19 cellular contexts compared by ENCODE assay signal in the genomic region with DNA sequence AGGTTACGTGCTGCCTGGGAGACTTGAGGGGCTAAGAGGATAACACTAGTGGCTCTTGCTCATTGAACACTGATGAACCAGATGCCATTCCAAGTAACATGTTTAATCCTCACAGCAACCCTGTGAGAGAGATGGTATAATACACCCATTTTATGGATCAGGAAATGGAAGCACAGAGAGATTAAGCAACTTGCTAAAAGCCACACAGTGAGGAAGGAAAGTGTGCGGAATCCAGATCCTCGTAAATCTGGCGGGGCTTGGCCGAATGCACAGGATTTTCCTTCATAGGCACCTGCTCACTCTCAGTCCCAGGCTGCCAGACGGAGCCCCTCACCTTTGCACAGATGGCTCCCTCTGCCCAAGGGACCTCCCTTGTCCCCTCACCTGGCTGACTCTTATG. TPM values are rescaled to one million over a fixed set of nuclear protein-coding genes. Genes with fewer than 3 reads are reported as not detected.
A peak's percentile ranks its signal among the peaks of the same experiment; 100 is the strongest.
DNase-seq lines count a peak whose midpoint lies in the region; ATAC-seq, FAIRE-seq and TF ChIP-seq lines count a peak whose summit lies in the region.
"Had no signal": no experiment of that assay in that cellular context is flagged by ENCODE, and none has a peak within 500 bp of the region (broad histone marks: within the 10 kb centered on the region; RNA-seq: fewer than 3 reads in every experiment).

No MANE protein-coding gene starts in this region.

- H3K4me2 ChIP-seq in K562 (ENCODE audit: insufficient read depth, low read length) = no peak overlapping the region

- H4K20me1 ChIP-seq in K562 (replicated peaks; ENCODE audit: control insufficient read depth, insufficient read depth, low read length) = no peaks in the 10 kb centered on the region
- H4K20me1 ChIP-seq: BLaER1 treated with 17β-estradiol and CSF1 and Interleukin-3, amounts not matched to agents 10 nM and 100 nM had no signal

- DNase-seq in Right ventricle myocardium inferior (ENCODE audit: missing footprints) (peak; percentile 22), left ventricle myocardium inferior (no peak), NCI-H2171 (lab: John Stamatoyannopoulos, UW) (peak; percentile 50), K562 (ENCODE audit: extremely low read depth in 1 of 4, low spot score in 3 of 4) (no peak), NK-92 (lab: John Stamatoyannopoulos, UW; ENCODE audit: unreplicated experiment) (no peak), breast epithelium (ENCODE audit: low spot score in 2 of 2) (no peak), posterior vena cava (ENCODE audit: low spot score) (no peak)
- DNase-seq: 8988T; CD8-positive, alpha-beta T cell; DMS 273 treated with DMSO at 0.1 percent for 48 hours; DMS53; DND-41; EL; H9 had no signal

- no peak overlapping the region for H3K27ac ChIP-seq in left ventricle myocardium inferior (replicated peaks)
- no peak overlapping the region for H3K27ac ChIP-seq in K562 (ENCODE audit: extremely low read depth, low read depth, low read length)
- no peak overlapping the region for H3K27ac ChIP-seq in breast epithelium
- H3K27ac ChIP-seq: BLaER1 treated with 17β-estradiol and CSF1 and Interleukin-3, amounts not matched to agents 10 nM and 100 nM had no signal

- no TSS peak for BruUV-seq in K562 (replicated peaks; lab: Mats Ljungman, UMichigan)

- H3K9ac ChIP-seq in K562 (ENCODE audit: insufficient read depth in 1 of 2, low read depth in 2 of 2, low read length in 2 of 2) = peak overlapping the region in 1 of 2 experiments; percentile 65; a peak in 1 of 4 replicates
- H3K9ac ChIP-seq: BLaER1 treated with 17β-estradiol and CSF1 and Interleukin-3, amounts not matched to agents 10 nM and 100 nM had no signal

- no peaks in the 10 kb centered on the region for H3K9me3 ChIP-seq in left ventricle myocardium inferior (replicated peaks)
- no peaks in the 10 kb centered on the region for H3K9me3 ChIP-seq in K562 (replicated peaks; ENCODE audit: control insufficient read depth, insufficient read depth, low read depth, low read length)
- H3K9me3 ChIP-seq in breast epithelium = no peaks in the 10 kb centered on the region
- H3K9me3 ChIP-seq: BLaER1 treated with 17β-estradiol and CSF1 and Interleukin-3, amounts not matched to agents 10 nM and 100 nM had no signal

- TF ChIP-seq CTCF in left ventricle myocardium inferior (IDR thresholded peaks at IDR 0.05; ENCODE audit: borderline replicate concordance) (no peak), K562 (IDR thresholded peaks at IDR 0.05 in 2 of 3, conservative IDR thresholded peaks at IDR 0.05 in 1 of 3; ENCODE audit: insufficient read depth in 2 of 3, low read depth in 1 of 3, low read length in 3 of 3) (no peak), breast epithelium (IDR thresholded peaks at IDR 0.05) (no peak)

- intact Hi-C loops in Right ventricle myocardium inferior (cut with DNase I) (no loop called here), left ventricle myocardium inferior (cut with micrococcal nuclease) (no loop called here), K562 (cut with micrococcal nuclease) (no loop called here), breast epithelium (cut with DNase I; ENCODE audit: low total_unique reads) (no loop called here), posterior vena cava (cut with DNase I) (no loop called here)

- TF ChIP-seq RAD21 in K562 (CRISPR knock-in tag; conservative IDR thresholded peaks at IDR 0.05 in 1 of 2, IDR thresholded peaks at IDR 0.05 in 1 of 2) = no peak

- H2AFZ ChIP-seq in K562 (ENCODE audit: low read depth, low read length) = no peak overlapping the region

- H3K36me3 ChIP-seq in left ventricle myocardium inferior (no peaks in the 10 kb centered on the region), K562 (ENCODE audit: control insufficient read depth, insufficient read depth, low read length) (no peaks in the 10 kb centered on the region), breast epithelium (no peaks in the 10 kb centered on the region)
- H3K36me3 ChIP-seq: BLaER1 treated with 17β-estradiol and CSF1 and Interleukin-3, amounts not matched to agents 10 nM and 100 nM had no signal

- no peak overlapping the region for H3K4me3 ChIP-seq in left ventricle myocardium inferior
- H3K4me3 ChIP-seq in K562 = no peak overlapping the region
- no peak overlapping the region for H3K4me3 ChIP-seq in breast epithelium
- H3K4me3 ChIP-seq: BLaER1 treated with 17β-estradiol and CSF1 and Interleukin-3, amounts not matched to agents 10 nM and 100 nM; GM12878 had no signal

- in situ Hi-C loops in K562 (cut with MboI) = no loop called here

- H3K9me1 ChIP-seq in K562 (ENCODE audit: control insufficient read depth, insufficient read depth, low read length) = no peaks in the 10 kb centered on the region

- TF ChIP-seq POLR2A in K562 (conservative IDR thresholded peaks at IDR 0.05) (no peak), breast epithelium (IDR thresholded peaks at IDR 0.05) (no peak)

- ATAC-seq in Right ventricle myocardium inferior = no peak
- no peak for ATAC-seq in K562
- ATAC-seq: CD8-positive, alpha-beta T cell; GM12878 had no signal

- no peak for FAIRE-seq in K562 (lab: Jason Lieb, UNC)
- FAIRE-seq: GM12878, GM19239, H1 had no signal

- H3K27me3 ChIP-seq in left ventricle myocardium inferior (ENCODE audit: low read depth) (peaks cover 21% of the 10 kb centered on the region), K562 (ENCODE audit: control insufficient read depth in 2 of 2, insufficient read depth in 2 of 2, low read length in 2 of 2) (no peaks in the 10 kb centered on the region), breast epithelium (no peaks in the 10 kb centered on the region)
- H3K27me3 ChIP-seq: BLaER1 treated with 17β-estradiol and CSF1 and Interleukin-3, amounts not matched to agents 10 nM and 100 nM had no signal

- CTCF ChIA-PET in K562 (lab: Yijun Ruan, JAX; ENCODE audit: low intra/inter-chr PET ratio) = no interaction called here

- 92% methylated on average over 6 of the region's 6 CpGs for WGBS in K562 (ENCODE audit: insufficient coverage, low coverage, missing lambda C conversion rate)

- H3K79me2 ChIP-seq in K562 (ENCODE audit: control insufficient read depth, insufficient read depth, low read length) = no peaks in the 10 kb centered on the region

- H3K4me1 ChIP-seq in left ventricle myocardium inferior (peaks cover 15% of the 10 kb centered on the region), K562 (replicated peaks in 1 of 2; ENCODE audit: control insufficient read depth in 2 of 2, insufficient read depth in 2 of 2, low read length in 2 of 2) (peaks cover 40% of the 10 kb centered on the region in 2 experiments), breast epithelium (no peaks in the 10 kb centered on the region)

- POLR2A ChIA-PET in K562 (lab: Yijun Ruan, JAX) = interaction anchor here (1.3 to 1.7 kb wide), 3 partner anchors 11 to 19 kb away, joined by 3 to 8 read pairs (median 4); partner anchors contain the start of gene CCDC85B

- TF ChIP-seq EP300 in K562 (IDR thresholded peaks at IDR 0.05; ENCODE audit: low read length) = no peak

RNA-seq across cellular contexts. Expression of gene FOSL1, which starts 7.7 kb away (rescaled TPM):
- 0.27 TPM for total RNA-seq in Right ventricle myocardium inferior
- 0.47 TPM for total RNA-seq in left ventricle myocardium inferior
- total RNA-seq in K562 (2011; cell fraction: chromatin; rRNA removed; ENCODE audit: low replicate concordance) = 27.7 and 48.1 TPM in 2 replicates
- total RNA-seq in K562 (2011; cell fraction: nucleolus; rRNA removed) = 22.8 and 24.7 TPM in 2 replicates
- 23.9 and 41.4 TPM in 2 replicates for total RNA-seq in K562 (2011; cell fraction: nucleoplasm; rRNA removed)
- total RNA-seq in K562 (2014; rRNA removed) = 18.6 and 21.3 TPM in 2 replicates
- 4.6 and 6.2 TPM in 2 replicates for total RNA-seq in K562 (2014; rRNA removed; fragmentation: Illumina TruSeq; extraction: Trizol)
- 10.0 and 12.4 TPM in 2 replicates for total RNA-seq in K562 (2015; rRNA removed; fragmentation: Illumina TruSeq; extraction: Trizol)
- total RNA-seq in K562 (2021) = 26.1 and 28.7 TPM in 2 replicates
- 5.3 and 9.0 TPM in 2 replicates for polyA plus RNA-seq in K562 (2011; rRNA removed)
- 7.6 and 12.9 TPM in 2 replicates for polyA plus RNA-seq in K562 (2011; cell fraction: cytosol; rRNA removed)
- 10.1 and 26.6 TPM in 2 replicates for polyA plus RNA-seq in K562 (2011; cell fraction: nucleus; rRNA removed)
- 24.9 and 29.1 TPM in 2 replicates for polyA plus RNA-seq in K562 (2012)
- polyA plus RNA-seq in K562 (2014; fragmentation: Illumina TruSeq; extraction: Trizol) = 26.9 and 39.6 TPM in 2 replicates
- 1 to 10 TPM; 3.5 to 4.2 TPM for polyA plus RNA-seq in K562 (2014; fragmentation: Nextera tagmentation; extraction: Ambion mirVana)
- polyA plus RNA-seq in K562 (2014; rRNA removed) = 16.3 and 16.9 TPM in 2 replicates
- 4.3 and 5.1 TPM in 2 replicates for polyA minus RNA-seq in K562 (2011; rRNA and poly(A)+ RNA removed)
- polyA minus RNA-seq in K562 (2011; cell fraction: cytosol; rRNA and poly(A)+ RNA removed) = 7.8 and 8.3 TPM in 2 replicates
- 6.1 and 10.8 TPM in 2 replicates for polyA minus RNA-seq in K562 (2011; cell fraction: nucleus; rRNA and poly(A)+ RNA removed)
- 10 to 100 TPM in 1 of 3 donors, 1 to 10 TPM in 2; 2.4 to 17.0 (median 7.2) TPM for total RNA-seq in breast epithelium
- 10 to 100 TPM in 1 of 2 donors, 1 to 10 TPM in 1; 7.4 to 38.7 TPM for total RNA-seq in posterior vena cava
- total RNA-seq: B cell had no signal

RNA-seq across cellular contexts. Expression of gene C11orf68, which starts 11.0 kb away (rescaled TPM):
- total RNA-seq in Right ventricle myocardium inferior = 38.5 TPM
- total RNA-seq in left ventricle myocardium inferior = 37.3 TPM
- total RNA-seq in K562 (2011; cell fraction: chromatin; rRNA removed; ENCODE audit: low replicate concordance) = 10.7 and 38.4 TPM in 2 replicates
- 35.5 and 41.9 TPM in 2 replicates for total RNA-seq in K562 (2011; cell fraction: nucleolus; rRNA removed)
- total RNA-seq in K562 (2011; cell fraction: nucleoplasm; rRNA removed) = 27.5 and 27.9 TPM in 2 replicates
- total RNA-seq in K562 (2014; rRNA removed) = 6.6 and 11.1 TPM in 2 replicates
- total RNA-seq in K562 (2014; rRNA removed; fragmentation: Illumina TruSeq; extraction: Trizol) = 7.2 and 10.6 TPM in 2 replicates
- total RNA-seq in K562 (2015; rRNA removed; fragmentation: Illumina TruSeq; extraction: Trizol) = 12.8 and 14.3 TPM in 2 replicates
- total RNA-seq in K562 (2021) = 34.5 and 35.9 TPM in 2 replicates
- 18.9 and 34.0 TPM in 2 replicates for polyA plus RNA-seq in K562 (2011; rRNA removed)
- 54.6 and 96.4 TPM in 2 replicates for polyA plus RNA-seq in K562 (2011; cell fraction: cytosol; rRNA removed)
- 44.1 and 53.6 TPM in 2 replicates for polyA plus RNA-seq in K562 (2011; cell fraction: nucleus; rRNA removed)
- 26.5 and 54.0 TPM in 2 replicates for polyA plus RNA-seq in K562 (2012)
- polyA plus RNA-seq in K562 (2014; fragmentation: Illumina TruSeq; extraction: Trizol) = 31.7 and 40.6 TPM in 2 replicates
- 1 to 10 TPM; 3.6 to 4.6 TPM for polyA plus RNA-seq in K562 (2014; fragmentation: Nextera tagmentation; extraction: Ambion mirVana)
- polyA plus RNA-seq in K562 (2014; rRNA removed) = 26.6 and 31.3 TPM in 2 replicates
- 9.8 and 12.4 TPM in 2 replicates for polyA minus RNA-seq in K562 (2011; rRNA and poly(A)+ RNA removed)
- 20.2 and 22.9 TPM in 2 replicates for polyA minus RNA-seq in K562 (2011; cell fraction: cytosol; rRNA and poly(A)+ RNA removed)
- polyA minus RNA-seq in K562 (2011; cell fraction: nucleus; rRNA and poly(A)+ RNA removed) = 18.7 and 26.1 TPM in 2 replicates
- total RNA-seq in breast epithelium = 10 to 100 TPM; 16.7 to 20.3 (median 19.7) TPM
- 10 to 100 TPM; 35.7 to 36.0 TPM for total RNA-seq in posterior vena cava

RNA-seq across cellular contexts. Expression of gene DRAP1, which starts 11.3 kb away (rescaled TPM):
- total RNA-seq in Right ventricle myocardium inferior (110 TPM), left ventricle myocardium inferior (94.7 TPM), K562 (2014; rRNA removed) (189 and 200 TPM in 2 replicates), K562 (2014; rRNA removed; fragmentation: Illumina TruSeq; extraction: Trizol) (25.2 and 30.3 TPM in 2 replicates), K562 (2015; rRNA removed; fragmentation: Illumina TruSeq; extraction: Trizol) (124 and 127 TPM in 2 replicates), K562 (2021) (92.2 and 92.9 TPM in 2 replicates), breast epithelium (10 to 100 TPM; 50.1 to 64.5 (median 51.5) TPM), posterior vena cava (10 to 100 TPM; 76.0 to 92.2 TPM)
- total RNA-seq in K562 (2011; cell fraction: chromatin; rRNA removed; ENCODE audit: low replicate concordance) = 7.1 and 14.3 TPM in 2 replicates
- total RNA-seq in K562 (2011; cell fraction: nucleolus; rRNA removed) = 10.8 and 17.7 TPM in 2 replicates
- total RNA-seq in K562 (2011; cell fraction: nucleoplasm; rRNA removed) = 6.3 and 10.6 TPM in 2 replicates
- polyA plus RNA-seq in K562 (2011; rRNA removed) (32.6 and 40.4 TPM in 2 replicates), K562 (2014; fragmentation: Illumina TruSeq; extraction: Trizol) (108 and 122 TPM in 2 replicates), K562 (2014; fragmentation: Nextera tagmentation; extraction: Ambion mirVana) (10 to 100 TPM in 1 of 2 experiments, 1 to 10 TPM in 1; 9.6 to 14.3 TPM), K562 (2014; rRNA removed) (167 and 169 TPM in 2 replicates)
- 58.8 and 72.4 TPM in 2 replicates for polyA plus RNA-seq in K562 (2011; cell fraction: cytosol; rRNA removed)
- 44.8 and 52.7 TPM in 2 replicates for polyA plus RNA-seq in K562 (2011; cell fraction: nucleus; rRNA removed)
- 130 and 155 TPM in 2 replicates for polyA plus RNA-seq in K562 (2012)
- 5.1 and 10.2 TPM in 2 replicates for polyA minus RNA-seq in K562 (2011; rRNA and poly(A)+ RNA removed)
- polyA minus RNA-seq in K562 (2011; cell fraction: cytosol; rRNA and poly(A)+ RNA removed) = 21.1 and 26.8 TPM in 2 replicates
- polyA minus RNA-seq in K562 (2011; cell fraction: nucleus; rRNA and poly(A)+ RNA removed) = 6.7 and 7.8 TPM in 2 replicates

RNA-seq across cellular contexts. Expression of gene CCDC85B, which starts 17.4 kb away (rescaled TPM):
- total RNA-seq in Right ventricle myocardium inferior (29.6 TPM), left ventricle myocardium inferior (32.7 TPM), K562 (2014; rRNA removed) (138 and 161 TPM in 2 replicates), K562 (2014; rRNA removed; fragmentation: Illumina TruSeq; extraction: Trizol) (0.26 and 0.29 TPM in 2 replicates), K562 (2015; rRNA removed; fragmentation: Illumina TruSeq; extraction: Trizol) (6.2 and 11.7 TPM in 2 replicates), K562 (2021) (64.4 and 74.8 TPM in 2 replicates), breast epithelium (10 to 100 TPM; 30.3 to 91.1 (median 41.9) TPM), posterior vena cava (10 to 100 TPM; 31.8 to 36.7 TPM)
- total RNA-seq in K562 (2011; cell fraction: chromatin; rRNA removed; ENCODE audit: low replicate concordance) = 1.2 and 7.1 TPM in 2 replicates
- 15.7 and 17.8 TPM in 2 replicates for total RNA-seq in K562 (2011; cell fraction: nucleolus; rRNA removed)
- total RNA-seq in K562 (2011; cell fraction: nucleoplasm; rRNA removed) = 7.0 and 7.4 TPM in 2 replicates
- polyA plus RNA-seq in K562 (2011; rRNA removed) (6.8 and 7.9 TPM in 2 replicates), K562 (2014; fragmentation: Illumina TruSeq; extraction: Trizol) (0.30 and 1.9 TPM in 2 replicates), K562 (2014; fragmentation: Nextera tagmentation; extraction: Ambion mirVana) (under 1 TPM; 0.14 to 0.29 TPM), K562 (2014; rRNA removed) (92.3 TPM in 2 replicates)
- polyA plus RNA-seq in K562 (2011; cell fraction: cytosol; rRNA removed) = 19.3 and 81.8 TPM in 2 replicates
- 7.6 and 15.8 TPM in 2 replicates for polyA plus RNA-seq in K562 (2011; cell fraction: nucleus; rRNA removed)
- polyA plus RNA-seq in K562 (2012) = 35.5 and 38.4 TPM in 2 replicates
- 0.27 and 0.49 TPM in 2 replicates for polyA minus RNA-seq in K562 (2011; rRNA and poly(A)+ RNA removed)
- 11.3 and 22.7 TPM in 2 replicates for polyA minus RNA-seq in K562 (2011; cell fraction: cytosol; rRNA and poly(A)+ RNA removed)
- polyA minus RNA-seq in K562 (2011; cell fraction: nucleus; rRNA and poly(A)+ RNA removed) = 9.6 and 14.0 TPM in 2 replicates

RNA-seq across cellular contexts. Expression of gene FIBP, which starts 19.6 kb away (rescaled TPM):
- total RNA-seq in Right ventricle myocardium inferior (44.7 TPM), left ventricle myocardium inferior (42.2 TPM), K562 (2014; rRNA removed) (77.2 and 98.5 TPM in 2 replicates), K562 (2014; rRNA removed; fragmentation: Illumina TruSeq; extraction: Trizol) (36.8 and 44.6 TPM in 2 replicates), K562 (2015; rRNA removed; fragmentation: Illumina TruSeq; extraction: Trizol) (45.8 and 46.8 TPM in 2 replicates), K562 (2021) (51.1 and 54.0 TPM in 2 replicates), breast epithelium (10 to 100 TPM; 51.2 to 68.5 (median 51.7) TPM), posterior vena cava (10 to 100 TPM; 39.7 to 40.8 TPM)
- total RNA-seq in K562 (2011; cell fraction: chromatin; rRNA removed; ENCODE audit: low replicate concordance) = 53.7 and 168 TPM in 2 replicates
- total RNA-seq in K562 (2011; cell fraction: nucleolus; rRNA removed) = 118 and 119 TPM in 2 replicates
- total RNA-seq in K562 (2011; cell fraction: nucleoplasm; rRNA removed) = 83.9 and 91.0 TPM in 2 replicates
- polyA plus RNA-seq in K562 (2011; rRNA removed) (58.8 and 69.4 TPM in 2 replicates), K562 (2014; fragmentation: Illumina TruSeq; extraction: Trizol) (48.6 and 62.8 TPM in 2 replicates), K562 (2014; fragmentation: Nextera tagmentation; extraction: Ambion mirVana) (10 to 100 TPM; 41.2 to 46.2 TPM), K562 (2014; rRNA removed) (79.2 and 82.8 TPM in 2 replicates)
- 81.2 and 144 TPM in 2 replicates for polyA plus RNA-seq in K562 (2011; cell fraction: cytosol; rRNA removed)
- polyA plus RNA-seq in K562 (2011; cell fraction: nucleus; rRNA removed) = 131 and 187 TPM in 2 replicates
- polyA plus RNA-seq in K562 (2012) = 65.8 and 94.8 TPM in 2 replicates
- polyA minus RNA-seq in K562 (2011; rRNA and poly(A)+ RNA removed) = 43.2 and 46.4 TPM in 2 replicates
- polyA minus RNA-seq in K562 (2011; cell fraction: cytosol; rRNA and poly(A)+ RNA removed) = 59.7 and 70.4 TPM in 2 replicates
- polyA minus RNA-seq in K562 (2011; cell fraction: nucleus; rRNA and poly(A)+ RNA removed) = 47.0 and 54.9 TPM in 2 replicates

Comparison
In these comparisons a context has a peak if more than half of its experiments do, and no peak if none do; other contexts are left out.
1. DNase-seq: peak in Right ventricle myocardium inferior (single experiment) and NCI-H2171 (single experiment); none in left ventricle myocardium inferior (single experiment), K562 (0 of 4), NK-92 (single experiment), breast epithelium (0 of 2) and posterior vena cava (single experiment).